ENCODE assay signal across 25 cellular contexts in the genomic region with DNA sequence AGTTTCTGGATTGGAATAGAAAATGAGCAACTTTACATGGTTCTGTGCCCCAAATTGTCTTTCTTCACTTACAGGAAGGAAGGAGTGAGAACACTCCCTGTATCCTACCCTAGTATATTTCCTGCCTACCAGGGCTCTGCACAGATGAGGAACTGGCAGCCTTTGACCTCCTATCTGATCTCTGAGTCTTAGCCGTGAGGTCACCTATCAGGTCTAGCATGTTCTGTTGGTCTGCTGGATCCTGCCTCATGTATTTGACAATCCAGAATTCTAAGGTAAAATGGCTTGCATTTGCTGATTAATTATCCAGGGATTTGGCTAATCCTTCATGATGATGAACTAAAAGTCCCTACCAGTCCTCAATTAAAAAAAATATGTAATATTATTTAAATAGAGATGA. TPM values are rescaled to one million over a fixed set of nuclear protein-coding genes. Genes with fewer than 3 reads are reported as not detected.
DNase-seq lines count a peak whose midpoint lies in the region; ATAC-seq and TF ChIP-seq lines count a peak whose summit lies in the region.
"Had no signal": no experiment of that assay in that cellular context is flagged by ENCODE, and none has a peak within 500 bp of the region (broad histone marks: within the 10 kb centered on the region; RNA-seq: fewer than 3 reads in every experiment).

No MANE protein-coding gene starts in this region.

- no peaks in the 10 kb centered on the region for H3K9me3 ChIP-seq in GM23248 (ENCODE audit: low read depth)
- no peaks in the 10 kb centered on the region for H3K9me3 ChIP-seq in Loucy (ENCODE audit: insufficient read depth, low read depth, low read length)
- H3K9me3 ChIP-seq in right lobe of liver, result no peaks in the 10 kb centered on the region
- H3K9me3 ChIP-seq: left lung, psoas muscle had no signal

- peak; percentile 34 to 86 (median 60) for ATAC-seq in right lobe of liver
- ATAC-seq in HG03095 (IDR thresholded peaks at IDR 0.05; ENCODE audit: unreplicated experiment), result no peak
- ATAC-seq: activated CD8-positive, alpha-beta T cell treated with anti-CD3 and anti-CD28 coated beads for 36 hours; heart left ventricle; left lung; psoas muscle; T-helper 17 cell had no signal

- peaks cover 31% of the 10 kb centered on the region for H3F3A ChIP-seq in GM23248 (ENCODE audit: insufficient read depth)
- no peaks in the 10 kb centered on the region for H3F3A ChIP-seq in Loucy (ENCODE audit: low read depth)

- H3K4me2 ChIP-seq in GM23248 (ENCODE audit: unreplicated experiment) (no peak overlapping the region), Loucy (ENCODE audit: low read depth, low read length, poor library complexity, severe bottlenecking) (peak overlapping the region; percentile 31)
- H3K4me2 ChIP-seq: neural progenitor cell had no signal

- in situ Hi-C loops in GM23248 (cut with MboI), result no loop called here

- H3K27me3 ChIP-seq in GM23248 (replicated peaks; ENCODE audit: insufficient read depth) (no peaks in the 10 kb centered on the region), Loucy (ENCODE audit: insufficient read depth, low read length, poor library complexity, severe bottlenecking) (no peaks in the 10 kb centered on the region), right lobe of liver (no peaks in the 10 kb centered on the region)
- H3K27me3 ChIP-seq: heart left ventricle, left lung, neural progenitor cell had no signal

- H4K20me1 ChIP-seq in GM23248 (ENCODE audit: insufficient read depth) (no peaks in the 10 kb centered on the region), Loucy (ENCODE audit: insufficient read depth, low read length, poor library complexity, severe bottlenecking) (no peaks in the 10 kb centered on the region)

- H3K4me1 ChIP-seq in GM23248 (ENCODE audit: insufficient read depth) (peaks cover 45% of the 10 kb centered on the region), Loucy (ENCODE audit: insufficient read depth, low read length, poor library complexity, severe bottlenecking) (peaks cover 43% of the 10 kb centered on the region), right lobe of liver (peaks cover 0 to 3% (median 0%) of the 10 kb centered on the region in 4 donors)
- H3K4me1 ChIP-seq: heart left ventricle, neural progenitor cell, psoas muscle had no signal

- H3K9ac ChIP-seq in GM23248 (no peak overlapping the region), Loucy (ENCODE audit: low read depth, low read length, poor library complexity, severe bottlenecking) (peak overlapping the region; percentile 34)
- H3K9ac ChIP-seq: neural progenitor cell had no signal

- intact Hi-C loops in right lobe of liver (cut with DNase I), result no loop called here

- no peak for TF ChIP-seq POLR2A in right lobe of liver (IDR thresholded peaks at IDR 0.05)

- H3K9me2 ChIP-seq in GM23248 (ENCODE audit: insufficient read depth) (no peaks in the 10 kb centered on the region), Loucy (replicated peaks; ENCODE audit: low read depth, low read length) (no peaks in the 10 kb centered on the region)

- H3K27ac ChIP-seq in GM23248 (peak overlapping the region; percentile 48), VCaP (peak overlapping the region; percentile 85), right lobe of liver (no peak overlapping the region)
- H3K27ac ChIP-seq: heart left ventricle, neural progenitor cell, psoas muscle had no signal

- WGBS in GM23248 (ENCODE audit: low coverage in 1 of 2, low lambda C conversion rate in 2 of 2, missing lambda C conversion rate in 2 of 2), 2 experiments, result 96 to 100% methylated on average over 1 of the region's 1 CpG
- 45% methylated on average over 1 of the region's 1 CpG for WGBS in right lobe of liver (ENCODE audit: insufficient coverage, low coverage, low lambda C conversion rate, missing lambda C conversion rate)

- H3K79me2 ChIP-seq in GM23248 (ENCODE audit: insufficient read depth) (no peaks in the 10 kb centered on the region), Loucy (ENCODE audit: insufficient read depth, low read length) (no peaks in the 10 kb centered on the region)

- no peak overlapping the region for H3K4me3 ChIP-seq in GM23248
- H3K4me3 ChIP-seq in Loucy (ENCODE audit: low read length, poor library complexity, severe bottlenecking), result no peak overlapping the region
- no peak overlapping the region for H3K4me3 ChIP-seq in right lobe of liver
- H3K4me3 ChIP-seq: heart left ventricle, left lung, neural progenitor cell, psoas muscle had no signal

- no peak for DNase-seq in GM23248
- no peak for DNase-seq in right lobe of liver
- DNase-seq in NCI-H82 (lab: John Stamatoyannopoulos, UW), result no peak
- DNase-seq in HPDE6-E6E7 (ENCODE audit: extremely low spot score), result no peak
- no peak for DNase-seq in DMS79 (lab: John Stamatoyannopoulos, UW)
- DNase-seq: activated CD8-positive, alpha-beta T cell treated with anti-CD3 and anti-CD28 coated beads for 36 hours; activated naive CD4-positive, alpha-beta T cell; activated T-cell treated with anti-CD3 and anti-CD28 coated beads, Interleukin-2, amount 50 U/mL, for 1 hour; anterior cingulate cortex; CD4-positive, CD25-positive, alpha-beta regulatory T cell; central memory CD4-positive, alpha-beta T cell; DMS 273 treated with DMSO at 0.1 percent for 48 hours; GF-D8; heart left ventricle; left lung; NCI-H2171; NCI-H526 treated with DMSO at 0.1 percent for 48 hours; psoas muscle; SHP77 treated with DMSO at 0.1 percent for 48 hours; stimulated activated naive CD4-positive, alpha-beta T cell; T-helper 17 cell had no signal

- H2AFZ ChIP-seq in GM23248, result no peak overlapping the region
- H2AFZ ChIP-seq in Loucy (ENCODE audit: low read length), result no peak overlapping the region; the same call in 1 of the 2 replicates
- H2AFZ ChIP-seq: neural progenitor cell had no signal

- H3K36me3 ChIP-seq in GM23248 (ENCODE audit: low read depth) (no peaks in the 10 kb centered on the region), Loucy (ENCODE audit: insufficient read depth, low read length) (no peaks in the 10 kb centered on the region), right lobe of liver (no peaks in the 10 kb centered on the region)
- H3K36me3 ChIP-seq: heart left ventricle, left lung, neural progenitor cell had no signal

- TF ChIP-seq CTCF in Loucy (conservative IDR thresholded peaks at IDR 0.05; ENCODE audit: low read length) (no peak), VCaP (conservative IDR thresholded peaks at IDR 0.05) (no peak), right lobe of liver (IDR thresholded peaks at IDR 0.05) (no peak)

RNA-seq across cellular contexts. Expression of gene TRAM2, which starts 35.0 kb away (rescaled TPM):
- total RNA-seq in GM23248 (2014; rRNA removed; shearing (Covaris generic)), result 174 and 182 TPM in 2 replicates
- polyA plus RNA-seq in GM23248 (2016; fragmentation: Nextera tagmentation; extraction: Ambion mirVana), result 141 and 145 TPM in 2 replicates
- total RNA-seq in right lobe of liver, result 10 to 100 TPM; 16.1 to 24.8 (median 17.8) TPM

RNA-seq across cellular contexts. Expression of gene TMEM14A, which starts 59.1 kb away (rescaled TPM):
- total RNA-seq in GM23248 (2014; rRNA removed; shearing (Covaris generic)), result 64.0 and 68.4 TPM in 2 replicates
- 95.1 and 96.0 TPM in 2 replicates for polyA plus RNA-seq in GM23248 (2016; fragmentation: Nextera tagmentation; extraction: Ambion mirVana)
- total RNA-seq in right lobe of liver, result 10 to 100 TPM; 20.7 to 41.2 (median 33.3) TPM

Comparison
In these comparisons a context has a peak if more than half of its experiments do, and no peak if none do; other contexts are left out.
1. H3K27ac ChIP-seq: peak in GM23248 (single experiment) and VCaP (single experiment); none in right lobe of liver (0 of 3).